ENCODE assay signal across 13 cellular contexts in the genomic region with DNA sequence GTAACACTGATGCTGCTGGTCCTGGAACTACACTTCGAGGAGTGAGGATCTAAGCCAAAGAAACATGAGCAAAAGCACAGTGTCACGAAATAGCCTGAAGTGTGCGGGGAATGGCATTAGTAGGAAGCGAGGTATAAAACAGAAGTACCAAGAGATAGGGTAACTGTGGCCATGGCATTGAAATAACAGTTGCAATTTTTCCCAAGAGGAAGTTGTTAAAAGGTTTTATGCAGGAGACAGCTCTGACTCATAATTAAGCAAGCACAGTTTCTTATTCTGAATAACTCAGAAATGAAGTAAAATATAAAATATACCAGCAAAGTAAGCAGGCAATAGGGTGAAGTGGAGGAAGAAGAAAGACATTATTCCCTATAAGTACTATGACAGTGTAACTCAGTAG.
DNase-seq lines count a peak whose midpoint lies in the region; ATAC-seq and TF ChIP-seq lines count a peak whose summit lies in the region.
"Had no signal": no experiment of that assay in that cellular context is flagged by ENCODE, and none has a peak within 500 bp of the region (broad histone marks: within the 10 kb centered on the region; RNA-seq: fewer than 3 reads in every experiment).

No MANE protein-coding gene starts in this region.

- no peak for ATAC-seq in HG03469 (IDR thresholded peaks at IDR 0.05; ENCODE audit: unreplicated experiment)

- no peak overlapping the region for H3K4me3 Mint-ChIP-seq in MCF 10A (ENCODE audit: unreplicated experiment)
- H3K4me3 Mint-ChIP-seq: activated naive CD4-positive, alpha-beta T cell treated with anti-CD3 and anti-CD28 coated beads for 36 hours had no signal

- POLR2A ChIA-PET in MCF 10A (lab: Yijun Ruan, JAX), result no interaction called here

- H3K27ac ChIP-seq in breast epithelium, result no peak overlapping the region

- BruUV-seq in MCF 10A (replicated peaks; lab: Mats Ljungman, UMichigan), result no TSS peak

- CTCF ChIA-PET in MCF 10A (lab: Yijun Ruan, JAX), result interaction anchor here (0.6 kb wide), 1 partner anchor 10 kb away, joined by 3 read pairs; no protein-coding TSS in a partner anchor

- TF ChIP-seq CTCF in MCF 10A (IDR thresholded peaks at IDR 0.05; ENCODE audit: unreplicated experiment) (no peak), breast epithelium (IDR thresholded peaks at IDR 0.05) (no peak), fibroblast of villous mesenchyme (IDR thresholded peaks at IDR 0.05; ENCODE audit: insufficient read depth, low read depth, low read length) (no peak)

- no peaks in the 10 kb centered on the region for H3K36me3 ChIP-seq in breast epithelium

- no peak for TF ChIP-seq POLR2A in breast epithelium (IDR thresholded peaks at IDR 0.05)

- H3K27ac Mint-ChIP-seq in MCF 10A (ENCODE audit: low read depth, unreplicated experiment), result no peak overlapping the region
- H3K27ac Mint-ChIP-seq: activated naive CD4-positive, alpha-beta T cell treated with anti-CD3 and anti-CD28 coated beads for 36 hours had no signal

- no peak overlapping the region for H3K4me3 ChIP-seq in breast epithelium
- no peak overlapping the region for H3K4me3 ChIP-seq in fibroblast of villous mesenchyme (ENCODE audit: low read depth, low read length)

- no peaks in the 10 kb centered on the region for H3K9me3 Mint-ChIP-seq in MCF 10A (ENCODE audit: unreplicated experiment)
- H3K9me3 Mint-ChIP-seq: activated naive CD4-positive, alpha-beta T cell treated with anti-CD3 and anti-CD28 coated beads for 36 hours had no signal

- H3K27me3 Mint-ChIP-seq in MCF 10A (ENCODE audit: insufficient read depth, unreplicated experiment), result no peaks in the 10 kb centered on the region

- no peaks in the 10 kb centered on the region for H3K27me3 ChIP-seq in breast epithelium

- DNase-seq in MCF 10A (ENCODE audit: unreplicated experiment) (peak; percentile 20), breast epithelium (ENCODE audit: low spot score in 2 of 2) (no peak), SKM-1 (lab: John Stamatoyannopoulos, UW; ENCODE audit: unreplicated experiment) (peak; percentile 44), fibroblast of villous mesenchyme (ENCODE audit: low read depth) (peak; percentile 4), dedifferentiated amniotic fluid mesenchymal stem cell (ENCODE audit: extremely low spot score) (no peak), iPS-NIHi11 (ENCODE audit: low spot score) (no peak)
- no peak for DNase-seq in stimulated activated naive CD4-positive, alpha-beta T cell (lab: John Stamatoyannopoulos, UW)
- DNase-seq: activated naive CD4-positive, alpha-beta T cell treated with anti-CD3 and anti-CD28 coated beads for 36 hours; central memory CD4-positive, alpha-beta T cell; NCI-H187; NCI-H748 treated with DMSO at 0.1 percent for 48 hours; SHP77 had no signal

- no peaks in the 10 kb centered on the region for H3K36me3 Mint-ChIP-seq in MCF 10A (ENCODE audit: insufficient read depth, unreplicated experiment)

- no peaks in the 10 kb centered on the region for H3K9me3 ChIP-seq in breast epithelium

- peaks cover 9% of the 10 kb centered on the region for H3K4me1 Mint-ChIP-seq in MCF 10A (ENCODE audit: insufficient read depth, unreplicated experiment)

- H3K4me1 ChIP-seq in breast epithelium, result no peaks in the 10 kb centered on the region

- intact Hi-C loops in MCF 10A (cut with micrococcal nuclease), result no loop called here
- intact Hi-C loops in breast epithelium (cut with DNase I; ENCODE audit: low total_unique reads), result no loop called here

Comparison
In these comparisons a context has a peak if more than half of its experiments do, and no peak if none do; other contexts are left out.
1. DNase-seq: peak in MCF 10A (single experiment), SKM-1 (single experiment) and fibroblast of villous mesenchyme (single experiment); none in breast epithelium (0 of 2), dedifferentiated amniotic fluid mesenchymal stem cell (single experiment), iPS-NIHi11 (single experiment) and stimulated activated naive CD4-positive, alpha-beta T cell (0 of 6).